In genomic region chr18:79496237-79496977, GRCh38 we compare ENCODE assay signal across 12 cellular contexts.
DNase-seq lines count a peak whose midpoint lies in the region; ATAC-seq, FAIRE-seq and TF ChIP-seq lines count a peak whose summit lies in the region.
"Had no signal": no experiment of that assay in that cellular context is flagged by ENCODE, and none has a peak within 500 bp of the region (broad histone marks: within the 10 kb centered on the region; RNA-seq: fewer than 3 reads in every experiment).

No MANE protein-coding gene starts in this region.

- H3K36me3 ChIP-seq in DOHH2 (ENCODE audit: control insufficient read depth, low read length) = peaks cover 21% of the 10 kb centered on the region
- H3K36me3 ChIP-seq in kidney (ENCODE audit: control insufficient read depth in 1 of 2, insufficient read depth in 2 of 2, low read length in 2 of 2) = no peaks in the 10 kb centered on the region
- H3K36me3 ChIP-seq in rectal smooth muscle tissue (ENCODE audit: control insufficient read depth, insufficient read depth, low read length) = no peaks in the 10 kb centered on the region
- H3K36me3 ChIP-seq in gastrocnemius medialis = peaks cover 0 to 2% of the 10 kb centered on the region in 2 donors
- no peaks in the 10 kb centered on the region for H3K36me3 ChIP-seq in PC-3 (ENCODE audit: low read depth, low read length)

- no peaks in the 10 kb centered on the region for H3K9me2 ChIP-seq in DOHH2 (replicated peaks; ENCODE audit: control insufficient read depth, low read length)
- H3K9me2 ChIP-seq in PC-3 (replicated peaks; ENCODE audit: low read length) = no peaks in the 10 kb centered on the region

- no peak for TF ChIP-seq POLR2A in gastrocnemius medialis (IDR thresholded peaks at IDR 0.05)

- H3K27me3 ChIP-seq in DOHH2 (ENCODE audit: control insufficient read depth, low read length) = no peaks in the 10 kb centered on the region
- no peaks in the 10 kb centered on the region for H3K27me3 ChIP-seq in rectal smooth muscle tissue (ENCODE audit: control insufficient read depth, insufficient read depth, low read length)
- no peaks in the 10 kb centered on the region for H3K27me3 ChIP-seq in gastrocnemius medialis
- no peaks in the 10 kb centered on the region for H3K27me3 ChIP-seq in PC-3 (ENCODE audit: low read length)

- peaks cover 5% of the 10 kb centered on the region for H3K4me1 Mint-ChIP-seq in T-helper 17 cell

- POLR2A ChIA-PET in PC-3 (lab: Charles Lee; ENCODE audit: unreplicated experiment) = interaction anchor here (0.6 kb wide), 1 partner anchor 103 kb away, joined by 3 read pairs; no protein-coding TSS in a partner anchor

- H3K79me2 ChIP-seq in DOHH2 (ENCODE audit: control insufficient read depth, low read length) (peaks cover 10% of the 10 kb centered on the region), PC-3 (ENCODE audit: low read length) (no peaks in the 10 kb centered on the region)

- no peak overlapping the region for H3K27ac Mint-ChIP-seq in T-helper 17 cell

- intact Hi-C loops in kidney (cut with DNase I) (no loop called here), gastrocnemius medialis (cut with DNase I; ENCODE audit: low total_unique reads) (no loop called here), PC-3 (cut with micrococcal nuclease) (no loop called here)

- ATAC-seq in T-helper 17 cell (peak; percentile 23), gastrocnemius medialis (no peak), PC-3 (no peak)

- no peak overlapping the region for H2AFZ ChIP-seq in PC-3 (ENCODE audit: low read length)

- H3K4me2 ChIP-seq in DOHH2 (ENCODE audit: low read length) (peak overlapping the region; percentile 98), PC-3 (ENCODE audit: low read length) (no peak overlapping the region)

- BruUV-seq in PC-3 (replicated peaks; lab: Mats Ljungman, UMichigan) = no TSS peak

- H4K20me1 ChIP-seq in DOHH2 (ENCODE audit: control insufficient read depth, insufficient read depth, low read depth, low read length) (no peaks in the 10 kb centered on the region), PC-3 (ENCODE audit: low read length) (no peaks in the 10 kb centered on the region)

- no peak overlapping the region for H3K4me3 Mint-ChIP-seq in T-helper 17 cell
- H3K4me3 Mint-ChIP-seq: CD8-positive, alpha-beta memory T cell had no signal

- H3F3A ChIP-seq in DOHH2 (ENCODE audit: control insufficient read depth, insufficient read depth) = peaks cover 20% of the 10 kb centered on the region
- H3F3A ChIP-seq in PC-3 (ENCODE audit: low read length, unreplicated experiment) = no peaks in the 10 kb centered on the region

- H3K9me3 ChIP-seq in DOHH2 (ENCODE audit: control insufficient read depth, insufficient read depth, low read length) (peaks cover 13% of the 10 kb centered on the region), T-helper 17 cell (ENCODE audit: control insufficient read depth, low read length, poor library complexity, severe bottlenecking) (peaks cover 12% of the 10 kb centered on the region), kidney (ENCODE audit: control insufficient read depth in 1 of 2, low read length in 2 of 2) (peaks cover 3 to 7% of the 10 kb centered on the region in 2 donors), gastrocnemius medialis (no peaks in the 10 kb centered on the region), PC-3 (ENCODE audit: low read length) (0 out of 2 replicates have a peak, but pooled peaks cover 9% of the 10 kb centered on the region)

- peaks cover 52% of the 10 kb centered on the region for H3K4me1 ChIP-seq in DOHH2 (ENCODE audit: control insufficient read depth, low read length)
- H3K4me1 ChIP-seq in kidney (ENCODE audit: control insufficient read depth in 1 of 2, insufficient read depth in 1 of 2, low read depth in 1 of 2, low read length in 2 of 2) = no peaks in the 10 kb centered on the region
- H3K4me1 ChIP-seq in rectal smooth muscle tissue (ENCODE audit: control insufficient read depth, insufficient read depth, low read length) = peaks cover 27% of the 10 kb centered on the region
- H3K4me1 ChIP-seq in gastrocnemius medialis = no peaks in the 10 kb centered on the region
- no peaks in the 10 kb centered on the region for H3K4me1 ChIP-seq in PC-3 (ENCODE audit: insufficient read depth, low read length)

- FAIRE-seq in kidney (lab: Jason Lieb, UNC) = no peak

- DNase-seq in T-helper 17 cell (peak in 1 of 3 donors; percentile 3), kidney (peak; percentile 69), gastrocnemius medialis (no peak), NCI-H2081 (lab: John Stamatoyannopoulos, UW) (no peak), PC-3 (no peak)
- DNase-seq in activated CD4-positive, alpha-beta T cell treated with anti-CD3 and anti-CD28 coated beads, Interleukin-2, amount 50 U/mL, for 1 hour = no peak
- DNase-seq: activated CD4-positive, alpha-beta T cell treated with anti-CD3 and anti-CD28 coated beads, Interleukin-2, amount 50 U/mL, for 48 hours; OCI-M1; stimulated activated CD4-positive, alpha-beta T cell treated with anti-CD3 and anti-CD28 coated beads, Interleukin-4, amount 100 ng/mL, for 4 hours had no signal

- CTCF ChIA-PET in PC-3 (lab: Charles Lee) = no interaction called here

- H3K4me3 ChIP-seq in DOHH2 (ENCODE audit: low read length) = peak overlapping the region; percentile 72
- H3K4me3 ChIP-seq in kidney (ENCODE audit: low read length in 2 of 2) = no peak overlapping the region
- no peak overlapping the region for H3K4me3 ChIP-seq in rectal smooth muscle tissue (ENCODE audit: low read length)
- H3K4me3 ChIP-seq in gastrocnemius medialis = no peak overlapping the region
- no peak overlapping the region for H3K4me3 ChIP-seq in PC-3 (ENCODE audit: low read length)

- no peak overlapping the region for H3K9ac ChIP-seq in kidney (ENCODE audit: low read length in 2 of 2)
- H3K9ac ChIP-seq in rectal smooth muscle tissue (ENCODE audit: low read length) = no peak overlapping the region
- H3K9ac ChIP-seq in PC-3 (ENCODE audit: low read length) = no peak overlapping the region

- no peak for TF ChIP-seq CTCF in DOHH2 (IDR thresholded peaks at IDR 0.05; ENCODE audit: low read depth, low read length, poor library complexity, severe bottlenecking)
- no peak for TF ChIP-seq CTCF in kidney (IDR thresholded peaks at IDR 0.05; ENCODE audit: borderline replicate concordance, extremely low read depth, insufficient read depth)
- no peak for TF ChIP-seq CTCF in gastrocnemius medialis (IDR thresholded peaks at IDR 0.05 in 4 of 5, conservative IDR thresholded peaks at IDR 0.05 in 1 of 5)
- no peak for TF ChIP-seq CTCF in PC-3 (conservative IDR thresholded peaks at IDR 0.05; ENCODE audit: low read depth, low read length)

- H3K27me3 Mint-ChIP-seq in T-helper 17 cell = no peaks in the 10 kb centered on the region
- H3K27me3 Mint-ChIP-seq: CD8-positive, alpha-beta memory T cell had no signal

- H3K36me3 Mint-ChIP-seq in T-helper 17 cell (ENCODE audit: low read depth) = peaks cover 6% of the 10 kb centered on the region

- H3K27ac ChIP-seq in DOHH2 (ENCODE audit: low read depth, low read length) (peak overlapping the region; percentile 94), kidney (ENCODE audit: low read depth in 2 of 2, low read length in 2 of 2) (no peak overlapping the region), rectal smooth muscle tissue (ENCODE audit: low read depth, low read length) (peak overlapping the region; percentile 89), gastrocnemius medialis (no peak overlapping the region), PC-3 (ENCODE audit: low read length) (no peak overlapping the region)

- in situ Hi-C loops in gastrocnemius medialis (cut with MboI; ENCODE audit: low sequenced_read_pairs in 4 of 4) = no loop called here

Comparison
In these comparisons a context has a peak if more than half of its experiments do, and no peak if none do; other contexts are left out.
1. H3K27ac ChIP-seq: peak in DOHH2 (single experiment) and rectal smooth muscle tissue (single experiment); none in kidney (0 of 2), gastrocnemius medialis (0 of 4) and PC-3 (single experiment).